Comparison of ENCODE assay signal across 22 cellular contexts in the genomic region with DNA sequence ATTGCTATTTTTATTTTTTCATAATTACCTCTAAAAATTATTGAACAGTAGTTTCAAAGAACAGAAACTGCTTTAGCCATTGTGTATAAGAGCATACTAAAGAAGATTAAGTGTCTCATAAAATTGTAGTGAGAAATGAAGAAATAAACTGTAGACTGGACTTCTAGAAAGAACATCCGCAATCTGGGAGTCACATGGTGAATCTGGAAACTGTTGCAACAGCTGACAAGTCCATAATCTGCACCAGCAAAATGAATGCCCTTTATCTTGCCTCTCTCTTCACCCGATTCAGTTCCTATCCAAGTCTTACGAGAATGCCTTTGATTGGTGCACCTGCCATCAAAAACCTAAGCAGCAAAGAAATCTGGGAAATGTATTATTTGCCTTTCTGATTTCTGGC.
DNase-seq lines count a peak whose midpoint lies in the region; ATAC-seq, FAIRE-seq and TF ChIP-seq lines count a peak whose summit lies in the region.
"Had no signal": no experiment of that assay in that cellular context is flagged by ENCODE, and none has a peak within 500 bp of the region (broad histone marks: within the 10 kb centered on the region; RNA-seq: fewer than 3 reads in every experiment).

No MANE protein-coding gene starts in this region.

- FAIRE-seq in GM19239 (lab: Jason Lieb, UNC) = peak; percentile 68
- FAIRE-seq in endometrium (lab: Jason Lieb, UNC) = peak; percentile 97
- FAIRE-seq: A549, G401.6, GM12892, H54 had no signal

- WGBS in suprapubic skin = 82% methylated on average over 3 of the region's 3 CpGs

- no peaks in the 10 kb centered on the region for H3K27me3 ChIP-seq in suprapubic skin

- no peaks in the 10 kb centered on the region for H3K36me3 ChIP-seq in suprapubic skin
- H3K36me3 ChIP-seq: HAP-1 had no signal

- H3K4me1 ChIP-seq in suprapubic skin = no peaks in the 10 kb centered on the region
- H3K4me1 ChIP-seq: A549, HAP-1 had no signal

- TF ChIP-seq EP300 in suprapubic skin (IDR thresholded peaks at IDR 0.05) = no peak

- H3K27ac ChIP-seq in suprapubic skin = no peak overlapping the region
- H3K27ac ChIP-seq: A549 had no signal

- DNase-seq in GM19239 (ENCODE audit: insufficient read length, low spot score) (no peak), NOMO-1 treated with dmso at 0.1 percent for 144 hours (lab: John Stamatoyannopoulos, UW; ENCODE audit: unreplicated experiment) (peak; percentile 22), medulla oblongata (ENCODE audit: extremely low spot score) (peak; percentile 23), SIG-M5 treated with dmso at 0.1 percent for 504 hours (lab: John Stamatoyannopoulos, UW; ENCODE audit: unreplicated experiment) (no peak), iPS-NIHi11 (ENCODE audit: low spot score) (no peak), suprapubic skin (ENCODE audit: low spot score in 2 of 2) (no peak)
- DNase-seq: 8988T; ACHN; AML-193; CD4-positive, alpha-beta memory T cell; COR-L47; DMS153; DND-41; GOT3; HFFc6 had no signal

- H3K4me3 ChIP-seq in suprapubic skin = no peak overlapping the region
- H3K4me3 ChIP-seq: A549, HAP-1 had no signal

- no peak for TF ChIP-seq POLR2A in suprapubic skin (IDR thresholded peaks at IDR 0.05)

- ATAC-seq in HG02759 (IDR thresholded peaks at IDR 0.05; ENCODE audit: unreplicated experiment) = no peak
- ATAC-seq: A549 had no signal

- TF ChIP-seq CTCF in suprapubic skin (IDR thresholded peaks at IDR 0.05) = no peak

- H3K9me3 ChIP-seq in suprapubic skin = no peaks in the 10 kb centered on the region
- H3K9me3 ChIP-seq: A549, HAP-1 had no signal

Comparison
In these comparisons a context has a peak if more than half of its experiments do, and no peak if none do; other contexts are left out.
1. DNase-seq: peak in NOMO-1 treated with dmso at 0.1 percent for 144 hours (single experiment) and medulla oblongata (single experiment); none in GM19239 (single experiment), SIG-M5 treated with dmso at 0.1 percent for 504 hours (single experiment), iPS-NIHi11 (single experiment) and suprapubic skin (0 of 2).